Comparison of ENCODE assay signal across 16 cellular contexts in the genomic region with DNA sequence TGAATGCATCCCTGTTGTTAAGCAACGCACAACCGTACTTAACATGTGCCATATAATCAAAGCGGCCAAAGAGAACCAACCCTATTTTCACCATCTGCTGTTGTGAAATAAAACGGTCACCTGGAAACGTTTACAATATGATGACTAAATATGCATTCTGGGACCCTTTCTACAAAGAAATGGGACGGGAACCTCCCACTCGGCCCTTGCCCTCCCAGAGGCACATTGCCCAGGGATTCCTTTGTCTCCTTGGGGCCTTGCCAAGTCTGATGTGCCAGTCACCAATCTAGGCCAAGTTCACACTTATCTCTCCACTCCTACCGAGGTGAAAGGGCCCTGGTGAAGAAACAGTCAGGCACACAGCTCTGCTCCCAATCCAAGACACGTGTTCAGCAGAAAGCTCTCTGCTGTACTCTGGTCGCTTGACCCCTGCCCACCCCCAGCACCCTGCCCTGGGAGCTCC.
DNase-seq lines count a peak whose midpoint lies in the region; ATAC-seq and TF ChIP-seq lines count a peak whose summit lies in the region.
"Had no signal": no experiment of that assay in that cellular context is flagged by ENCODE, and none has a peak within 500 bp of the region (broad histone marks: within the 10 kb centered on the region; RNA-seq: fewer than 3 reads in every experiment).

No MANE protein-coding gene starts in this region.

- peak; percentile 33 for ATAC-seq in omental fat pad (ENCODE audit: low FRiP score)
- no peak for ATAC-seq in HG03442 (IDR thresholded peaks at IDR 0.05; ENCODE audit: unreplicated experiment)
- no peak for ATAC-seq in HG02938 (IDR thresholded peaks at IDR 0.05; ENCODE audit: unreplicated experiment)
- ATAC-seq: activated CD4-positive, alpha-beta T cell treated with anti-CD3 and anti-CD28 coated beads for 36 hours; T-helper 17 cell had no signal

- DNase-seq in NCI-H2029 (lab: John Stamatoyannopoulos, UW) (peak; percentile 20), NCI-H2029 treated with DMSO at 0.1 percent for 48 hours (lab: John Stamatoyannopoulos, UW) (no peak), NCI-H69 (lab: John Stamatoyannopoulos, UW) (peak; percentile 97), fibroblast of gingiva (ENCODE audit: low read depth) (peak; percentile 50), omental fat pad (ENCODE audit: low spot score) (no peak), DMS114 treated with DMSO at 0.1 percent for 48 hours (lab: John Stamatoyannopoulos, UW; ENCODE audit: unreplicated experiment) (no peak)
- DNase-seq: 8988T; activated CD4-positive, alpha-beta T cell treated with anti-CD3 and anti-CD28 coated beads for 36 hours; activated CD8-positive, alpha-beta memory T cell treated with anti-CD3 and anti-CD28 coated beads, Interleukin-2, amount 50 U/mL, for 48 hours; activated naive CD4-positive, alpha-beta T cell; DMS79; NCI-H1092 treated with DMSO at 0.1 percent for 48 hours; stimulated activated naive CD4-positive, alpha-beta T cell; T-helper 17 cell had no signal

- no peak for TF ChIP-seq CTCF in omental fat pad (IDR thresholded peaks at IDR 0.05)

Comparison
In these comparisons a context has a peak if more than half of its experiments do, and no peak if none do; other contexts are left out.
1. DNase-seq: peak in NCI-H2029 (single experiment), NCI-H69 (single experiment) and fibroblast of gingiva (single experiment); none in NCI-H2029 treated with DMSO at 0.1 percent for 48 hours (single experiment), omental fat pad (single experiment) and DMS114 treated with DMSO at 0.1 percent for 48 hours (single experiment).